16 cellular contexts compared by ENCODE assay signal in the genomic region with DNA sequence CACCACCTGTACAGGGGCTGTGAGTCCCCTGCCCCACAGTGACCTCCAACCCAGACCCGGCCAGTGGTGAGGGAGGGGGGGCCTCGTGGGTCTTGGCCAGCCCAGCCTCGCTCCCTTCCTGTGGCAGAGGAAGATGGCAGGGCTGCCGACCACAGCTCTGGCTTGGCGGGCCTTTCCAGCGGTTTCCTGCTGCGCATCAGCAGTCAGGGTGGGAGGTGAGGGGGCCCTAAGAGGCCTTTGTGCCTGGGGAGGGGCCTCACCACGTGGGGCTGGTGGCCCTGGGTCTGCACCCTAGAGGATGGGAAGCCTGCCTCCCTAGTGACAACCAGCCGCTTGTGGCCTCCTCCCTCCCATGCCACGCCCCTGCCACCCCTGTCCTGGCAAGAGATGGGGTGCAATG.
DNase-seq lines count a peak whose midpoint lies in the region; ATAC-seq and TF ChIP-seq lines count a peak whose summit lies in the region.
"Had no signal": no experiment of that assay in that cellular context is flagged by ENCODE, and none has a peak within 500 bp of the region (broad histone marks: within the 10 kb centered on the region; RNA-seq: fewer than 3 reads in every experiment).

No MANE protein-coding gene starts in this region.

- POLR2A ChIA-PET in WTC11 (lab: Charles Lee) = no interaction called here

- H3K36me3 ChIP-seq in ascending aorta (peaks cover 2 to 6% of the 10 kb centered on the region in 2 donors), neuronal stem cell (replicated peaks in 1 of 2; ENCODE audit: control insufficient read depth in 2 of 2, insufficient read depth in 2 of 2, low read length in 2 of 2) (no peaks in the 10 kb centered on the region), uterus (no peaks in the 10 kb centered on the region)

- peak overlapping the region; percentile 92 for H2AK5ac ChIP-seq in neuronal stem cell (ENCODE audit: low read depth, low read length)

- H2AFZ ChIP-seq in neuronal stem cell (ENCODE audit: low read length) = no peak overlapping the region

- H4K91ac ChIP-seq in neuronal stem cell (ENCODE audit: low read depth, low read length, poor library complexity) = no peak overlapping the region

- H3K4me1 Mint-ChIP-seq in natural killer cell (peaks cover 23 to 27% of the 10 kb centered on the region in 2 donors), WTC11 (no peaks in the 10 kb centered on the region)
- peaks cover 20 to 25% of the 10 kb centered on the region in 2 donors for H3K4me1 Mint-ChIP-seq in natural killer cell treated with Interleukin-12 subunit alpha and Interleukin-12 subunit beta and Interleukin-15 and Interleukin-18, amount 100 ng/mL, for 72 hours (ENCODE audit: low read depth in 2 of 2)
- H3K4me1 Mint-ChIP-seq: CD14-positive monocyte had no signal

- no peak overlapping the region for H3K4ac ChIP-seq in neuronal stem cell (ENCODE audit: low read length)

- H3K9me3 Mint-ChIP-seq in natural killer cell (no peaks in the 10 kb centered on the region), WTC11 (no peaks in the 10 kb centered on the region)
- no peaks in the 10 kb centered on the region for H3K9me3 Mint-ChIP-seq in natural killer cell treated with Interleukin-12 subunit alpha and Interleukin-12 subunit beta and Interleukin-15 and Interleukin-18, amount 100 ng/mL, for 72 hours
- H3K9me3 Mint-ChIP-seq: CD14-positive monocyte; CD4-positive, alpha-beta T cell had no signal

- peak overlapping the region; percentile 44 for H3K9ac ChIP-seq in neuronal stem cell (ENCODE audit: low read depth, low read length, poor library complexity)

- peak overlapping the region; percentile 91 for H3K23ac ChIP-seq in neuronal stem cell (ENCODE audit: low read depth, low read length, poor library complexity)

- H3K14ac ChIP-seq in neuronal stem cell (ENCODE audit: low read length) = no peak overlapping the region

- no peak for TF ChIP-seq CTCF in natural killer cell (IDR thresholded peaks at IDR 0.05)
- TF ChIP-seq CTCF in ascending aorta (IDR thresholded peaks at IDR 0.05) = no peak
- no peak for TF ChIP-seq CTCF in WTC11 (IDR thresholded peaks at IDR 0.05)
- no peak for TF ChIP-seq CTCF in uterus (IDR thresholded peaks at IDR 0.05)

- no peak overlapping the region for H3K4me2 ChIP-seq in neuronal stem cell (ENCODE audit: insufficient read depth, low read length, poor library complexity, severe bottlenecking)

- no peak overlapping the region for H2BK15ac ChIP-seq in neuronal stem cell (ENCODE audit: low read length)

- H3K9me3 ChIP-seq in ascending aorta (no peaks in the 10 kb centered on the region), neuronal stem cell (replicated peaks in 1 of 2; ENCODE audit: control insufficient read depth in 2 of 2, insufficient read depth in 1 of 2, low read depth in 1 of 2, low read length in 2 of 2) (no peaks in the 10 kb centered on the region), uterus (no peaks in the 10 kb centered on the region)

- H3K4me3 Mint-ChIP-seq in natural killer cell = peak overlapping the region; percentile 45
- no peak overlapping the region for H3K4me3 Mint-ChIP-seq in natural killer cell treated with Interleukin-12 subunit alpha and Interleukin-12 subunit beta and Interleukin-15 and Interleukin-18, amount 100 ng/mL, for 72 hours
- H3K4me3 Mint-ChIP-seq in WTC11 = no peak overlapping the region
- H3K4me3 Mint-ChIP-seq: CD14-positive monocyte; CD4-positive, alpha-beta T cell had no signal

- no peaks in the 10 kb centered on the region for H3K27me3 ChIP-seq in ascending aorta
- peaks cover 0 to 18% (median under 1%) of the 10 kb centered on the region in 3 experiments for H3K27me3 ChIP-seq in neuronal stem cell (ENCODE audit: control insufficient read depth in 3 of 3, insufficient read depth in 3 of 3, low read depth in 1 of 3, low read length in 3 of 3)
- no peaks in the 10 kb centered on the region for H3K27me3 ChIP-seq in uterus

- intact Hi-C loops in natural killer cell (cut with micrococcal nuclease) = no loop called here
- intact Hi-C loops in ascending aorta (cut with DNase I) = no loop called here
- intact Hi-C loops in uterus (cut with DNase I; ENCODE audit: low total_unique reads) = no loop called here

- H3K36me3 Mint-ChIP-seq in natural killer cell = no peaks in the 10 kb centered on the region
- no peaks in the 10 kb centered on the region for H3K36me3 Mint-ChIP-seq in natural killer cell treated with Interleukin-12 subunit alpha and Interleukin-12 subunit beta and Interleukin-15 and Interleukin-18, amount 100 ng/mL, for 72 hours
- no peaks in the 10 kb centered on the region for H3K36me3 Mint-ChIP-seq in WTC11
- H3K36me3 Mint-ChIP-seq: CD14-positive monocyte had no signal

- H2BK5ac ChIP-seq in neuronal stem cell (ENCODE audit: low read length) = peak overlapping the region; percentile 4

- peaks cover 13 to 31% of the 10 kb centered on the region in 2 donors for H3K4me1 ChIP-seq in ascending aorta
- peaks cover 0 to 5% of the 10 kb centered on the region in 2 donors for H3K4me1 ChIP-seq in neuronal stem cell (ENCODE audit: control insufficient read depth in 2 of 2, insufficient read depth in 1 of 2, low read depth in 1 of 2, low read length in 2 of 2)
- H3K4me1 ChIP-seq in uterus = no peaks in the 10 kb centered on the region

- TF ChIP-seq POLR2A in uterus (IDR thresholded peaks at IDR 0.05) = no peak

- no peak overlapping the region for H2BK120ac ChIP-seq in neuronal stem cell (ENCODE audit: low read depth, low read length)

- peak overlapping the region; percentile 14 to 27 for H3K27ac ChIP-seq in ascending aorta
- H3K27ac ChIP-seq in neuronal stem cell (replicated peaks; ENCODE audit: low read length) = no peak overlapping the region
- H3K27ac ChIP-seq in uterus = no peak overlapping the region

- CTCF ChIA-PET in WTC11 (lab: Charles Lee) = interaction anchor here (0.8 kb wide), 1 partner anchor 43 kb away, joined by 3 read pairs; no protein-coding TSS in a partner anchor

- DNase-seq in natural killer cell (no peak), ascending aorta (ENCODE audit: low spot score in 2 of 2) (no peak), neuronal stem cell (ENCODE audit: low spot score) (no peak), WTC11 (ENCODE audit: low spot score) (no peak), uterus (no peak)
- no peak for DNase-seq in natural killer cell treated with Interleukin-12 subunit alpha and Interleukin-12 subunit beta and Interleukin-15 and Interleukin-18, amount 100 ng/mL, for 72 hours (ENCODE audit: low spot score)
- DNase-seq: Calu3; CD4-positive, alpha-beta T cell; COR-L47; DMS53; DMS79 treated with DMSO at 0.1 percent for 48 hours; GF-D8; GOT3; H7; HCEC 1CT had no signal

- H3K79me1 ChIP-seq in neuronal stem cell (ENCODE audit: low read depth, low read length) = peaks cover 2% of the 10 kb centered on the region

- H3K27me3 Mint-ChIP-seq in natural killer cell (ENCODE audit: low read depth in 2 of 2) (peaks cover 12 to 23% of the 10 kb centered on the region in 2 donors), WTC11 (ENCODE audit: low read depth) (no peaks in the 10 kb centered on the region)
- peaks cover 8 to 10% of the 10 kb centered on the region in 2 donors for H3K27me3 Mint-ChIP-seq in natural killer cell treated with Interleukin-12 subunit alpha and Interleukin-12 subunit beta and Interleukin-15 and Interleukin-18, amount 100 ng/mL, for 72 hours

- peak overlapping the region; percentile 43 for H4K8ac ChIP-seq in neuronal stem cell (ENCODE audit: low read depth, low read length)

- no peak overlapping the region for H3K4me3 ChIP-seq in ascending aorta
- H3K4me3 ChIP-seq in neuronal stem cell (ENCODE audit: low read length in 2 of 2) = no peak overlapping the region
- no peak overlapping the region for H3K4me3 ChIP-seq in uterus

- H2BK12ac ChIP-seq in neuronal stem cell (ENCODE audit: low read length) = no peak overlapping the region

- no peak for ATAC-seq in natural killer cell
- ATAC-seq in natural killer cell treated with Interleukin-12 subunit alpha and Interleukin-12 subunit beta and Interleukin-15 and Interleukin-18, amount 100 ng/mL, for 72 hours = no peak
- no peak for ATAC-seq in WTC11

- WGBS in neuronal stem cell (ENCODE audit: extremely low coverage in 2 of 2, insufficient read length in 2 of 2, insufficient replicate concordance in 1 of 2), 2 donors = no CpG with 5 or more reads among the region's 10 CpGs

- peak overlapping the region in 1 of 2 donors; percentile 16 for H3K27ac Mint-ChIP-seq in natural killer cell
- no peak overlapping the region for H3K27ac Mint-ChIP-seq in natural killer cell treated with Interleukin-12 subunit alpha and Interleukin-12 subunit beta and Interleukin-15 and Interleukin-18, amount 100 ng/mL, for 72 hours
- no peak overlapping the region for H3K27ac Mint-ChIP-seq in WTC11
- H3K27ac Mint-ChIP-seq: CD14-positive monocyte; CD4-positive, alpha-beta T cell had no signal

- peak overlapping the region; percentile 64 for H3K18ac ChIP-seq in neuronal stem cell (ENCODE audit: low read length)

TF ChIP-seq in WTC11, 78 proteins besides CTCF, POLR2A, EP300 and RAD21 (continues in another document):
- TF ChIP-seq JUN (CRISPR knock-in tag; IDR thresholded peaks at IDR 0.05) (no peak), TP53 (CRISPR knock-in tag; IDR thresholded peaks at IDR 0.05) (no peak), ZMAT4 (CRISPR knock-in tag; IDR thresholded peaks at IDR 0.05) (no peak), ATF2 (CRISPR knock-in tag; IDR thresholded peaks at IDR 0.05; ENCODE audit: borderline replicate concordance, low read depth) (no peak), ZNF416 (CRISPR knock-in tag; IDR thresholded peaks at IDR 0.05) (no peak), USF2 (CRISPR knock-in tag; IDR thresholded peaks at IDR 0.05) (no peak)

Comparison
In these comparisons a context has a peak if more than half of its experiments do, and no peak if none do; other contexts are left out.
1. H3K27ac ChIP-seq: peak in ascending aorta (2 of 2); none in neuronal stem cell (single experiment) and uterus (0 of 2).